ENCODE assay signal across 11 cellular contexts in genomic region chr6:125818225-125818657, GRCh38. TPM values are rescaled to one million over a fixed set of nuclear protein-coding genes. Genes with fewer than 3 reads are reported as not detected.
DNase-seq lines count a peak whose midpoint lies in the region; ATAC-seq and TF ChIP-seq lines count a peak whose summit lies in the region.
"Had no signal": no experiment of that assay in that cellular context is flagged by ENCODE, and none has a peak within 500 bp of the region (broad histone marks: within the 10 kb centered on the region; RNA-seq: fewer than 3 reads in every experiment).

No MANE protein-coding gene starts in this region.

- H3K9me3 Mint-ChIP-seq in mesothelial cell of epicardium, result no peaks in the 10 kb centered on the region

- TF ChIP-seq CTCF in mesothelial cell of epicardium (IDR thresholded peaks at IDR 0.05; ENCODE audit: unreplicated experiment), result no peak
- TF ChIP-seq CTCF in GM10266 (IDR thresholded peaks at IDR 0.05; ENCODE audit: control insufficient read depth, insufficient read depth, low read depth, missing control alignments), result no peak

- DNase-seq in EH (ENCODE audit: low read depth) (peak; percentile 62), mesothelial cell of epicardium (ENCODE audit: low spot score in 2 of 2, unreplicated experiment in 2 of 2) (no peak), NCI-H146 treated with DMSO at 0.1 percent for 48 hours (lab: John Stamatoyannopoulos, UW; ENCODE audit: unreplicated experiment) (no peak), GM10266 (ENCODE audit: extremely low spot score) (no peak)
- DNase-seq: amniotic stem cell; kidney glomerular epithelial cell; stimulated activated CD4-positive, alpha-beta T cell treated with anti-CD3 and anti-CD28 coated beads, Interleukin-2, amount 100 ng/mL, for 48 hours had no signal

- H3K36me3 Mint-ChIP-seq in mesothelial cell of epicardium, result peaks cover 5% of the 10 kb centered on the region

- peaks cover 59% of the 10 kb centered on the region for H3K4me1 Mint-ChIP-seq in mesothelial cell of epicardium

- no peaks in the 10 kb centered on the region for H3K27me3 Mint-ChIP-seq in mesothelial cell of epicardium (ENCODE audit: low read depth)

- H3K4me3 Mint-ChIP-seq in mesothelial cell of epicardium, result no peak overlapping the region

- H3K27ac Mint-ChIP-seq in mesothelial cell of epicardium, result peak overlapping the region; percentile 75

- ATAC-seq in GM21526 (IDR thresholded peaks at IDR 0.05; ENCODE audit: low FRiP score, unreplicated experiment) (peak; percentile 49), SK-N-SH treated with all-trans-retinoic acid at 6 μM for 48 hours (peak; percentile 50), GM18907 (IDR thresholded peaks at IDR 0.05; ENCODE audit: unreplicated experiment) (no peak), HG03025 (IDR thresholded peaks at IDR 0.05; ENCODE audit: low FRiP score, unreplicated experiment) (no peak)

TF ChIP-seq in SK-N-SH treated with all-trans-retinoic acid at 6 μM for 48 hours, 23 proteins besides CTCF, POLR2A, EP300 and RAD21:
- TF ChIP-seq ESRRG (CRISPR knock-in tag; IDR thresholded peaks at IDR 0.05) (no peak), SNAI2 (CRISPR knock-in tag; IDR thresholded peaks at IDR 0.05) (no peak), ZNF70 (CRISPR knock-in tag; IDR thresholded peaks at IDR 0.05) (no peak), TCF4 (CRISPR knock-in tag; IDR thresholded peaks at IDR 0.05; ENCODE audit: borderline replicate concordance) (no peak)

RNA-seq across cellular contexts. Expression of gene NCOA7, which starts 27.5 kb away (rescaled TPM):
- 43.5 to 52.4 TPM (median 45.7 TPM) in 3 replicates for total RNA-seq in mesothelial cell of epicardium

Comparison
In these comparisons a context has a peak if more than half of its experiments do, and no peak if none do; other contexts are left out.
1. ATAC-seq: peak in GM21526 (single experiment) and SK-N-SH treated with all-trans-retinoic acid at 6 μM for 48 hours (single experiment); none in GM18907 (single experiment) and HG03025 (single experiment).